Comparison of ENCODE assay signal across 8 cellular contexts in the genomic region with DNA sequence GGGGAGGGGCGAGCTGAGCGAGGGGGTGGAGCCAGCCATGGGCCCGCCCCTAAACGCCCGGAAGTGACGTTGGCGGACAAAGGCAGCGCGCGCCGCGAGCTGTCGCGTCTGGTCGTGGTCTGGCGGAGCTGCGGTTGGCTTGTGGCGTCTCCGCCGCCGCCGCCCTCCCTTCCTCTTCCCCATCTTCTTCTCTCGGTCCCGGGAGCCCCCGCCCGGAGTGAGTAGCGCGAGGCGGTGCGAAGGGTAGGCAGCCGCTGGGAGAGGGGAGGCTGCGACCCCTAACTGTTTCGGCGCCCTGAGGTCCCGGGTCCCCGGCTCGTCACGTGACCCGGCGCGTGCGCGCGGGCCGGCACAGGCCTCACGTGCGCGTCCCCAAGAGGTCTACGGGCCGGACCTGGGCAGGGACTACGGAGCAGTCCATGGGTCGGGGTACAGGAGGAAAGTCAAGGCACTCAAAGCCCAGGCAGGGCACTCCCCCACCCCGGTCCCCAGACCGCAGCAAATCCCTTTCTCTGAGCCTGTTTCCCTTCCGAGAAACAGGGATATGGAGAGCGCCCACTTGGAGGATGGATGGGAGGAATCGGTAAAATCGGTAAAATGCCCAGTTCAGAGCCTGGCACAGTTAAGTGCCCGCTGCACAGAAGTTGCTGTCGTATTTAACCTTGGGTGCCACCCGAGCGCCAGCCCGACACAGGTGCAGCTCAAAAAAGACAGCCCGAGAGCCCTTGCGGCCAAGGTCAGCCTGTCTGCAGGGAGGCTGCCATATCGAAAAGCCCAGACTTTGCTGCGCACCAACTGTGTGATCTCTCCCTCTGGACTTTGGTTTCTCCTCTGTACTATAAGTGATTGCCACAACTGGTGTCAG. TPM values are rescaled to one million over a fixed set of nuclear protein-coding genes. Genes with fewer than 3 reads are reported as not detected.
DNase-seq lines count a peak whose midpoint lies in the region; ATAC-seq and TF ChIP-seq lines count a peak whose summit lies in the region.

A gene with protein sequence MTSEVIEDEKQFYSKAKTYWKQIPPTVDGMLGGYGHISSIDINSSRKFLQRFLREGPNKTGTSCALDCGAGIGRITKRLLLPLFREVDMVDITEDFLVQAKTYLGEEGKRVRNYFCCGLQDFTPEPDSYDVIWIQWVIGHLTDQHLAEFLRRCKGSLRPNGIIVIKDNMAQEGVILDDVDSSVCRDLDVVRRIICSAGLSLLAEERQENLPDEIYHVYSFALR (plus strand): TSS at position 85 of the 865 bp plus-strand sequence. CDS start 6,541 bp downstream, outside the sequence.

- in situ Hi-C loops in GM18951 (cut with MboI; ENCODE audit: low sequenced_read_pairs, unreplicated experiment): no loop called here

- peak within 1 kb of the TSS; percentile 87 for H3K27ac ChIP-seq in cingulate gyrus (ENCODE audit: low read depth, low read length)

- H3K4me3 ChIP-seq in AG09309 (ENCODE audit: control insufficient read depth, low read depth, low read length): peak within 1 kb of the TSS; percentile 97

- intact Hi-C loops in left colon (cut with DNase I, micrococcal nuclease): no loop called here

- no peak for TF ChIP-seq CTCF in AG09309 (IDR thresholded peaks at IDR 0.05; ENCODE audit: control insufficient read depth, insufficient read depth, low read depth, low read length, missing control alignments)

- DNase-seq in AG09309 (ENCODE audit: low read depth) (no peak), NCI-H345 treated with DMSO at 0.1 percent for 48 hours (lab: John Stamatoyannopoulos, UW; ENCODE audit: unreplicated experiment) (peak; percentile 56), left colon (peak; percentile 78 to 89)
- peak; percentile 89 for DNase-seq in activated CD4-positive, alpha-beta T cell treated with anti-CD3 and anti-CD28 coated beads for 4 hours
- DNase-seq in stimulated activated CD4-positive, alpha-beta T cell treated with anti-CD3 and anti-CD28 coated beads, Interleukin-1b, Interleukin-23, amount 100 ng/mL, for 48 hours: peak; percentile 90

- ATAC-seq in HG03196 (IDR thresholded peaks at IDR 0.05; ENCODE audit: unreplicated experiment): peak; percentile 54
- ATAC-seq in left colon: peak; percentile 89

- TF ChIP-seq POLR2A in GM18951 (IDR thresholded peaks at IDR 0.05; ENCODE audit: extremely low read depth, insufficient read depth, insufficient read length): peak; percentile 96

RNA-seq across cellular contexts. Expression of the gene that starts here (rescaled TPM):
- total RNA-seq in left colon: 10 to 100 TPM; 23.2 to 25.8 TPM
